2 cellular contexts compared by ENCODE assay signal in genomic region chr14:102252834-102253801, GRCh38.
TF ChIP-seq lines count a peak whose summit lies in the region.

No MANE protein-coding gene starts in this region.

TF ChIP-seq in liver, 16 proteins besides CTCF, POLR2A, EP300 and RAD21:
- TF ChIP-seq ATF3 (IDR thresholded peaks at IDR 0.05) (no peak), HNF4G (IDR thresholded peaks at IDR 0.05) (no peak), MAX (IDR thresholded peaks at IDR 0.05) (no peak), RXRA (IDR thresholded peaks at IDR 0.05) (peak in 1 of 2 donors; percentile 10), NR2F2 (IDR thresholded peaks at IDR 0.05) (peak; percentile 21), GABPA (IDR thresholded peaks at IDR 0.05 in 1 of 2, conservative IDR thresholded peaks at IDR 0.05 in 1 of 2) (no peak), HNF4A (conservative IDR thresholded peaks at IDR 0.05) (no peak), JUND (IDR thresholded peaks at IDR 0.05) (no peak), REST (IDR thresholded peaks at IDR 0.05) (no peak), TAF1 (conservative IDR thresholded peaks at IDR 0.05) (no peak), FOXA1 (IDR thresholded peaks at IDR 0.05) (no peak), YY1 (IDR thresholded peaks at IDR 0.05) (no peak), ZBTB33 (IDR thresholded peaks at IDR 0.05) (no peak), EGR1 (IDR thresholded peaks at IDR 0.05; ENCODE audit: low read depth in 2 of 2) (no peak), FOXA2 (IDR thresholded peaks at IDR 0.05) (no peak), SP1 (IDR thresholded peaks at IDR 0.05) (no peak)

TF ChIP-seq in HepG2, 621 proteins besides CTCF, POLR2A, EP300 and RAD21:
- TF ChIP-seq FOXA1 (IDR thresholded peaks at IDR 0.05): no peak
- no peak for TF ChIP-seq FOXA1 (CRISPR knock-in tag; IDR thresholded peaks at IDR 0.05)
- TF ChIP-seq ZNF414 (CRISPR knock-in tag; IDR thresholded peaks at IDR 0.05): no peak
- no peak for TF ChIP-seq ZNF883 (CRISPR knock-in tag; IDR thresholded peaks at IDR 0.05; ENCODE audit: not compliant biosample characterization)
- no peak for TF ChIP-seq AHDC1 (CRISPR knock-in tag; IDR thresholded peaks at IDR 0.05; ENCODE audit: borderline replicate concordance)
- no peak for TF ChIP-seq ZNF605 (CRISPR knock-in tag; IDR thresholded peaks at IDR 0.05)
- TF ChIP-seq E2F5 (CRISPR knock-in tag; conservative IDR thresholded peaks at IDR 0.05): no peak
- TF ChIP-seq ZNF383 (CRISPR knock-in tag; IDR thresholded peaks at IDR 0.05; ENCODE audit: borderline replicate concordance): no peak
